Comparison of ENCODE assay signal across 1 cellular context in genomic region chr17:76513306-76513692, GRCh38.
TF ChIP-seq lines count a peak whose summit lies in the region.

No MANE protein-coding gene starts in this region.

TF ChIP-seq in K562, 482 proteins besides CTCF, POLR2A, EP300 and RAD21:
- TF ChIP-seq WHSC1 (IDR thresholded peaks at IDR 0.05; ENCODE audit: low read length) (no peak), USF2 (CRISPR knock-in tag; IDR thresholded peaks at IDR 0.05) (peak; percentile 75), RAD51 (IDR thresholded peaks at IDR 0.05; ENCODE audit: borderline replicate concordance, low read depth) (peak; percentile 77), TOE1 (IDR thresholded peaks at IDR 0.05; ENCODE audit: borderline replicate concordance) (peak; percentile 34; the same call in 1 of the 2 replicates), TOE1 (CRISPR knock-in tag; IDR thresholded peaks at IDR 0.05; ENCODE audit: borderline replicate concordance, low read depth) (no peak), SMAD1 (IDR thresholded peaks at IDR 0.05; ENCODE audit: low read depth, low read length, partially characterized antibody) (no peak), ZNF324 (CRISPR knock-in tag; IDR thresholded peaks at IDR 0.05) (no peak), BRF1 (IDR thresholded peaks at IDR 0.05; ENCODE audit: borderline replicate concordance, extremely low read depth, insufficient read length) (no peak), L3MBTL2 (IDR thresholded peaks at IDR 0.05) (peak; percentile 9; the same call in 1 of the 2 replicates)
- TF ChIP-seq, protein P1, sequence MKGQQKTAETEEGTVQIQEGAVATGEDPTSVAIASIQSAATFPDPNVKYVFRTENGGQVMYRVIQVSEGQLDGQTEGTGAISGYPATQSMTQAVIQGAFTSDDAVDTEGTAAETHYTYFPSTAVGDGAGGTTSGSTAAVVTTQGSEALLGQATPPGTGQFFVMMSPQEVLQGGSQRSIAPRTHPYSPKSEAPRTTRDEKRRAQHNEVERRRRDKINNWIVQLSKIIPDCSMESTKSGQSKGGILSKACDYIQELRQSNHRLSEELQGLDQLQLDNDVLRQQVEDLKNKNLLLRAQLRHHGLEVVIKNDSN (CRISPR knock-in tag; IDR thresholded peaks at IDR 0.05) = peak; percentile 76
TF ChIP-seq in K562: peak in this region for 5.
